ENCODE assay signal across 25 cellular contexts in genomic region chr10:11781114-11781513, GRCh38.
"Had no signal": no experiment of that assay in that cellular context is flagged by ENCODE, and none has a peak within 500 bp of the region (broad histone marks: within the 10 kb centered on the region; RNA-seq: fewer than 3 reads in every experiment).

No MANE protein-coding gene starts in this region.

- H3K9me3 ChIP-seq: colonic mucosa, esophagus muscularis mucosa, esophagus squamous epithelium, gastrocnemius medialis, gastroesophageal sphincter, heart left ventricle, heart right ventricle had no signal

- H3K4me3 Mint-ChIP-seq: dendritic cell treated with granulocyte-macrophage colony-stimulating factor and Interleukin-4, amounts not matched to agents 40 ng/mL and 50 ng/mL, for 4 days; effector memory CD8-positive, alpha-beta T cell; endodermal cell had no signal

- H3K4me3 ChIP-seq: colonic mucosa, coronary artery, dorsolateral prefrontal cortex, esophagus muscularis mucosa, esophagus squamous epithelium, gastrocnemius medialis, gastroesophageal sphincter, heart left ventricle, heart right ventricle had no signal

- H3K27ac ChIP-seq: colonic mucosa, coronary artery, dorsolateral prefrontal cortex, epithelial cell of prostate, esophagus muscularis mucosa, esophagus squamous epithelium, foreskin keratinocyte, gastrocnemius medialis, gastroesophageal sphincter, heart left ventricle, heart right ventricle had no signal

- DNase-seq: colonic mucosa; cortex of kidney; dermis blood vessel endothelial cell; dorsolateral prefrontal cortex; effector CD4-positive, alpha-beta T cell; effector CD8-positive, alpha-beta T cell; effector memory CD4-positive, alpha-beta T cell; effector memory CD8-positive, alpha-beta T cell; endodermal cell; erythroblast; esophagus squamous epithelium; foreskin fibroblast; foreskin keratinocyte; foreskin melanocyte; gastrocnemius medialis; glutamatergic neuron; head of caudate nucleus; heart left ventricle; heart right ventricle had no signal

- H3K4me1 Mint-ChIP-seq: endodermal cell had no signal

- H3K27ac Mint-ChIP-seq: dendritic cell treated with granulocyte-macrophage colony-stimulating factor and Interleukin-4, amounts not matched to agents 40 ng/mL and 50 ng/mL, for 4 days; effector memory CD8-positive, alpha-beta T cell; endodermal cell had no signal

- H3K9me3 Mint-ChIP-seq: dendritic cell treated with granulocyte-macrophage colony-stimulating factor and Interleukin-4, amounts not matched to agents 40 ng/mL and 50 ng/mL, for 4 days; effector memory CD8-positive, alpha-beta T cell had no signal

- ATAC-seq: effector memory CD8-positive, alpha-beta T cell; esophagus mucosa; foreskin keratinocyte; gastrocnemius medialis; gastroesophageal sphincter; heart left ventricle; heart right ventricle had no signal

- H3K36me3 ChIP-seq: colonic mucosa, esophagus muscularis mucosa, esophagus squamous epithelium, gastrocnemius medialis, gastroesophageal sphincter, heart left ventricle, heart right ventricle had no signal

- H3K27me3 ChIP-seq: colonic mucosa, dorsolateral prefrontal cortex, esophagus muscularis mucosa, esophagus squamous epithelium, foreskin keratinocyte, heart right ventricle had no signal

- H3K4me1 ChIP-seq: colonic mucosa, esophagus muscularis mucosa, esophagus squamous epithelium, gastrocnemius medialis, gastroesophageal sphincter, heart left ventricle, heart right ventricle had no signal
